In the genomic region with DNA sequence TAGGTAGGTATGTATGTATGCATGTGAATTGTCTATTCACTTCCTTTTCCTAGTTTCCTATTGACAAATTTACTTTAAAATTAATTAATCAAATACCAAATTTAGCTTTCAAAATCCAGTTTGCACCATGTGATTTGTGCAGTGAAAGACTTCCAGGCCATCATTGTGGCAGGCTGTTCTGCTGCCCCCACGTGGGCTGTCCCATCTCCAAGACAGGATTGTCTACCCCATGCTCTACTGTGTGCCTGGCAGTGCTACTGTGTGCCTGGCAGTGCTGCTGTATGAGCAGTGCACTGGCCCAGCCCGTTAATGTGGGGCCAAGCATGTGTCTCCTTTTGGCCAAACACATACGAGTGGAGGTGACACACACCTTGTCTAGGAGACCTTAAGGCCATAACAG, we compare ENCODE assay signal across 22 cellular contexts.
DNase-seq lines count a peak whose midpoint lies in the region; ATAC-seq and TF ChIP-seq lines count a peak whose summit lies in the region.
"Had no signal": no experiment of that assay in that cellular context is flagged by ENCODE, and none has a peak within 500 bp of the region (broad histone marks: within the 10 kb centered on the region; RNA-seq: fewer than 3 reads in every experiment).

No MANE protein-coding gene starts in this region.

- no peaks in the 10 kb centered on the region for H3K36me3 Mint-ChIP-seq in WTC11
- H3K36me3 Mint-ChIP-seq: CD14-positive monocyte, IgD-negative memory B cell had no signal

- peaks cover 0 to 3% of the 10 kb centered on the region in 2 donors for H3K4me1 ChIP-seq in neuronal stem cell (ENCODE audit: control insufficient read depth in 2 of 2, insufficient read depth in 1 of 2, low read depth in 1 of 2, low read length in 2 of 2)

- no peak overlapping the region for H3K4me3 Mint-ChIP-seq in WTC11
- H3K4me3 Mint-ChIP-seq: B cell, CD14-positive monocyte, HFFc6, IgD-negative memory B cell had no signal

- H4K91ac ChIP-seq in neuronal stem cell (ENCODE audit: low read depth, low read length, poor library complexity): no peak overlapping the region

- no peak overlapping the region for H3K4me2 ChIP-seq in neuronal stem cell (ENCODE audit: insufficient read depth, low read length, poor library complexity, severe bottlenecking)
- H3K4me2 ChIP-seq: KMS-11 had no signal

- H3K18ac ChIP-seq in neuronal stem cell (ENCODE audit: low read length): peak overlapping the region; percentile 87

- no peaks in the 10 kb centered on the region for H3K9me3 Mint-ChIP-seq in WTC11
- H3K9me3 Mint-ChIP-seq: HFFc6 had no signal

- H3K27ac ChIP-seq in C4-2B (no peak overlapping the region), neuronal stem cell (replicated peaks; ENCODE audit: low read length) (no peak overlapping the region)
- H3K27ac ChIP-seq: KMS-11 had no signal

- no peaks in the 10 kb centered on the region for H3K27me3 Mint-ChIP-seq in WTC11 (ENCODE audit: low read depth)
- H3K27me3 Mint-ChIP-seq: B cell, IgD-negative memory B cell had no signal

- no peak overlapping the region for H2BK12ac ChIP-seq in neuronal stem cell (ENCODE audit: low read length)

- no peak overlapping the region for H2BK15ac ChIP-seq in neuronal stem cell (ENCODE audit: low read length)

- H3K4me3 ChIP-seq in neuronal stem cell (ENCODE audit: low read length in 2 of 2): peak overlapping the region in 1 of 2 donors; percentile 0

- peaks cover 16% of the 10 kb centered on the region for H3K4me1 Mint-ChIP-seq in WTC11
- H3K4me1 Mint-ChIP-seq: B cell, CD14-positive monocyte, IgD-negative memory B cell had no signal

- no peaks in the 10 kb centered on the region for H3K9me3 ChIP-seq in neuronal stem cell (replicated peaks in 1 of 2; ENCODE audit: control insufficient read depth in 2 of 2, insufficient read depth in 1 of 2, low read depth in 1 of 2, low read length in 2 of 2)

- H4K8ac ChIP-seq in neuronal stem cell (ENCODE audit: low read depth, low read length): no peak overlapping the region

- no peak overlapping the region for H2BK120ac ChIP-seq in neuronal stem cell (ENCODE audit: low read depth, low read length)

- no peak overlapping the region for H2BK5ac ChIP-seq in neuronal stem cell (ENCODE audit: low read length)

- POLR2A ChIA-PET in WTC11 (lab: Charles Lee): no interaction called here

- H3K23ac ChIP-seq in neuronal stem cell (ENCODE audit: low read depth, low read length, poor library complexity): no peak overlapping the region

- no peaks in the 10 kb centered on the region for H3K36me3 ChIP-seq in neuronal stem cell (replicated peaks in 1 of 2; ENCODE audit: control insufficient read depth in 2 of 2, insufficient read depth in 2 of 2, low read length in 2 of 2)

- H3K9ac ChIP-seq in neuronal stem cell (ENCODE audit: low read depth, low read length, poor library complexity): peak overlapping the region; percentile 24
- H3K9ac ChIP-seq: KMS-11 had no signal

- no CpG with 5 or more reads among the region's 3 CpGs for WGBS in neuronal stem cell (ENCODE audit: extremely low coverage in 2 of 2, insufficient read length in 2 of 2, insufficient replicate concordance in 1 of 2), 2 donors

- no peaks in the 10 kb centered on the region for H3K79me1 ChIP-seq in neuronal stem cell (ENCODE audit: low read depth, low read length)

- peak overlapping the region; percentile 89 for H3K4ac ChIP-seq in neuronal stem cell (ENCODE audit: low read length)

- peak; percentile 30; the same call in 1 of the 2 replicates for ATAC-seq in WTC11

- no peak overlapping the region for H2AFZ ChIP-seq in neuronal stem cell (ENCODE audit: low read length)

- no peak overlapping the region for H3K27ac Mint-ChIP-seq in WTC11
- H3K27ac Mint-ChIP-seq: B cell, CD14-positive monocyte, HFFc6, IgD-negative memory B cell had no signal

- H2AK5ac ChIP-seq in neuronal stem cell (ENCODE audit: low read depth, low read length): peak overlapping the region; percentile 84

- peaks cover 0 to 2% (median 0%) of the 10 kb centered on the region in 3 experiments for H3K27me3 ChIP-seq in neuronal stem cell (ENCODE audit: control insufficient read depth in 3 of 3, insufficient read depth in 3 of 3, low read depth in 1 of 3, low read length in 3 of 3)

- CTCF ChIA-PET in WTC11 (lab: Charles Lee): interaction anchor here (1.4 kb wide), 1 partner anchor 223 kb away, joined by 4 read pairs; no protein-coding TSS in a partner anchor

- TF ChIP-seq CTCF in C4-2B (conservative IDR thresholded peaks at IDR 0.05) (peak; percentile 23), LNCAP (IDR thresholded peaks at IDR 0.05) (peak; percentile 22; the same call in 1 of the 2 replicates), WTC11 (IDR thresholded peaks at IDR 0.05) (no peak)

- DNase-seq in WTC11 (ENCODE audit: low spot score) (no peak), neuronal stem cell (ENCODE audit: low spot score) (no peak), midbrain (lab: John Stamatoyannopoulos, UW) (no peak), middle frontal gyrus (ENCODE audit: extremely low spot score, low spot score) (no peak)
- no peak for DNase-seq in activated CD4-positive, alpha-beta T cell treated with anti-CD3 and anti-CD28 coated beads, Interleukin-2, amount 50 U/mL, for 4 hours
- DNase-seq: Calu3, DMS153, DND-41, H7, HFFc6, NCI-H1092 treated with DMSO at 0.1 percent for 48 hours, NCI-H1436, NCI-H187, NCI-H2171 treated with DMSO at 0.1 percent for 48 hours, NCI-H345, NCI-H510A treated with DMSO at 0.1 percent for 48 hours had no signal

- no peak overlapping the region for H3K14ac ChIP-seq in neuronal stem cell (ENCODE audit: low read length)

TF ChIP-seq in WTC11, 78 proteins besides CTCF, POLR2A, EP300 and RAD21:
- TF ChIP-seq GABPB1 (CRISPR knock-in tag; IDR thresholded peaks at IDR 0.05) (no peak), TEAD4 (CRISPR knock-in tag; IDR thresholded peaks at IDR 0.05) (no peak), JUN (CRISPR knock-in tag; IDR thresholded peaks at IDR 0.05) (no peak), ZNF671 (CRISPR knock-in tag; IDR thresholded peaks at IDR 0.05) (no peak), TEAD1 (CRISPR knock-in tag; IDR thresholded peaks at IDR 0.05) (no peak), MXD4 (CRISPR knock-in tag; IDR thresholded peaks at IDR 0.05; ENCODE audit: borderline replicate concordance) (no peak), FOXK1 (CRISPR knock-in tag; IDR thresholded peaks at IDR 0.05) (no peak)
- TF ChIP-seq, protein P1, sequence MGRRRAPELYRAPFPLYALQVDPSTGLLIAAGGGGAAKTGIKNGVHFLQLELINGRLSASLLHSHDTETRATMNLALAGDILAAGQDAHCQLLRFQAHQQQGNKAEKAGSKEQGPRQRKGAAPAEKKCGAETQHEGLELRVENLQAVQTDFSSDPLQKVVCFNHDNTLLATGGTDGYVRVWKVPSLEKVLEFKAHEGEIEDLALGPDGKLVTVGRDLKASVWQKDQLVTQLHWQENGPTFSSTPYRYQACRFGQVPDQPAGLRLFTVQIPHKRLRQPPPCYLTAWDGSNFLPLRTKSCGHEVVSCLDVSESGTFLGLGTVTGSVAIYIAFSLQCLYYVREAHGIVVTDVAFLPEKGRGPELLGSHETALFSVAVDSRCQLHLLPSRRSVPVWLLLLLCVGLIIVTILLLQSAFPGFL (CRISPR knock-in tag; IDR thresholded peaks at IDR 0.05; ENCODE audit: borderline replicate concordance): no peak
- TF ChIP-seq, protein P2, sequence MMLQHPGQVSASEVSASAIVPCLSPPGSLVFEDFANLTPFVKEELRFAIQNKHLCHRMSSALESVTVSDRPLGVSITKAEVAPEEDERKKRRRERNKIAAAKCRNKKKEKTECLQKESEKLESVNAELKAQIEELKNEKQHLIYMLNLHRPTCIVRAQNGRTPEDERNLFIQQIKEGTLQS (CRISPR knock-in tag; conservative IDR thresholded peaks at IDR 0.05): no peak
- TF ChIP-seq, protein P3, sequence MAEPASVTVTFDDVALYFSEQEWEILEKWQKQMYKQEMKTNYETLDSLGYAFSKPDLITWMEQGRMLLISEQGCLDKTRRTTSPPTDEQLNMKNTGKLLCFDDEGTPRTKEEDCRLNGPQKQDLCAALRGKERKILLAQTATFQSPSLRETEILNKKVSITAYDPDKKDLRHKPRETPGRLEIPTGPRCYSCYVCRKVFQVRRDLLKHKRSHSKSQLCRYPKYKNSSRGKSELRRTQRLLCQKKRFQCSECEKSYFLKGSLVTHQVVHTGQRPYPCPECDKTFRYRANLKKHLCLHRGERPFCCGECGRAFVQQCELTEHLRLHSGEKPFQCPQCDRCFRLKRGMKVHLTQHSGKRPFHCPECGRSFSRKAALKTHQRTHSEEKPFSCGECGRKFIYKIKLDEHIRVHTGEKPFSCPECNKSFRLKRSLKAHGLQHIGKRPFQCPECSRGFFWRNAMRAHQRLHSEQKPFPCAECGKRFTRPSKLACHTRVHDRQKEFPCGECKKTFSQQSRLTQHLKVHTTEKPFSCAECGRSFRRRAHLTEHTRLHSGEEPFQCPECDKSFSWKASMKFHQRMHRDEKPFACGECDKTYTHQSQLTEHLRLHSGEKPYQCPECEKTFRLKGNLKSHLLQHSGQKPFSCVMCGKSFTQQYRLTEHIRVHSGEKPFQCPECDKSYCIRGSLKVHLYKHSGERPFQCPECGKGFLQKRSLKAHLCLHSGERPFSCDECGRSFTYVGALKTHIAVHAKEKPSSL (CRISPR knock-in tag; conservative IDR thresholded peaks at IDR 0.05): no peak
